ENCODE assay signal across 8 cellular contexts in genomic region chr12:111368684-111369495, GRCh38. TPM values are rescaled to one million over a fixed set of nuclear protein-coding genes. Genes with fewer than 3 reads are reported as not detected.
A peak's percentile ranks its signal among the peaks of the same experiment; 100 is the strongest.
DNase-seq lines count a peak whose midpoint lies in the region; ATAC-seq and TF ChIP-seq lines count a peak whose summit lies in the region.

Gene PHETA1, minus strand, starts transcription at chr12:111369095. Its CDS starts 5,668 bp downstream, at chr12:111363427.

- TSS peak; percentile 54 for BruUV-seq in Caco-2 (replicated peaks; lab: Mats Ljungman, UMichigan)
- no TSS peak for BruUV-seq in OCI-LY7 (replicated peaks; lab: Mats Ljungman, UMichigan)

- no peaks in the 10 kb centered on the region for H3K27me3 Mint-ChIP-seq in Caco-2 (ENCODE audit: insufficient read depth, unreplicated experiment)
- peaks cover 5% of the 10 kb centered on the region for H3K27me3 Mint-ChIP-seq in activated T-cell treated with anti-CD3 and anti-CD28 coated beads, Interleukin-2, amount 50 U/mL, for 24 hours

- peak within 1 kb of the TSS; percentile 83 for H3K4me2 ChIP-seq in OCI-LY7 (ENCODE audit: low read length)

- ATAC-seq in GM21423 (IDR thresholded peaks at IDR 0.05; ENCODE audit: unreplicated experiment) (peak; percentile 93), esophagus mucosa (peak; percentile 93)

- peak within 1 kb of the TSS; percentile 33 for H3K27ac Mint-ChIP-seq in Caco-2 (ENCODE audit: unreplicated experiment)
- no peak within 1 kb of the TSS for H3K27ac Mint-ChIP-seq in activated T-cell treated with anti-CD3 and anti-CD28 coated beads, Interleukin-2, amount 50 U/mL, for 24 hours

- CTCF ChIA-PET in Caco-2 (lab: Charles Lee) = interaction anchor here (1.2 to 2.0 kb wide), 2 partner anchors 28 kb away, joined by 5 to 9 read pairs; no protein-coding TSS in a partner anchor
- CTCF ChIA-PET in OCI-LY7 (lab: Charles Lee; ENCODE audit: unreplicated experiment) = no interaction called here

- H3K9ac ChIP-seq in HUES48 (ENCODE audit: low read depth, low read length) (peak within 1 kb of the TSS; percentile 49; the same call in 1 of the 2 replicates), mucosa of stomach (ENCODE audit: low read length) (peak within 1 kb of the TSS; percentile 86)

- no peaks in the 10 kb centered on the region for H4K20me1 ChIP-seq in OCI-LY7 (ENCODE audit: insufficient read depth, low read length)

- peaks cover 12% of the 10 kb centered on the region for H3K4me1 ChIP-seq in Caco-2
- H3K4me1 ChIP-seq in HUES48 (ENCODE audit: control insufficient read depth, insufficient read depth, low read length) = no peaks in the 10 kb centered on the region
- peaks cover 12% of the 10 kb centered on the region for H3K4me1 ChIP-seq in OCI-LY7 (ENCODE audit: insufficient read depth, low read length, poor library complexity, severe bottlenecking)
- H3K4me1 ChIP-seq in mucosa of stomach (ENCODE audit: control insufficient read depth, insufficient read depth, low read length) = peaks cover 34% of the 10 kb centered on the region

- H3K9me3 ChIP-seq in Caco-2 (no peaks in the 10 kb centered on the region), HUES48 (ENCODE audit: control insufficient read depth, insufficient read depth, low read length) (no peaks in the 10 kb centered on the region), OCI-LY7 (ENCODE audit: low read length) (no peaks in the 10 kb centered on the region), mucosa of stomach (ENCODE audit: control insufficient read depth, low read length) (no peaks in the 10 kb centered on the region)

- POLR2A ChIA-PET in Caco-2 (lab: Charles Lee) (no interaction called here), OCI-LY7 (lab: Charles Lee) (interaction anchor here (0.5 to 1.6 kb wide), 3 partner anchors 14 to 390 kb away, joined by 3 to 5 read pairs (median 3); no protein-coding TSS in a partner anchor)

- peak within 1 kb of the TSS; percentile 77 for H3K4me3 Mint-ChIP-seq in Caco-2 (ENCODE audit: unreplicated experiment)
- H3K4me3 Mint-ChIP-seq in activated T-cell treated with anti-CD3 and anti-CD28 coated beads, Interleukin-2, amount 50 U/mL, for 24 hours = peak within 1 kb of the TSS; percentile 75

- H3K9me3 Mint-ChIP-seq in Caco-2 (ENCODE audit: unreplicated experiment) = no peaks in the 10 kb centered on the region
- no peaks in the 10 kb centered on the region for H3K9me3 Mint-ChIP-seq in activated T-cell treated with anti-CD3 and anti-CD28 coated beads, Interleukin-2, amount 50 U/mL, for 24 hours

- H3K27me3 ChIP-seq in Caco-2 (replicated peaks; ENCODE audit: control insufficient read depth, insufficient read depth, low read length) (no peaks in the 10 kb centered on the region), HUES48 (ENCODE audit: control insufficient read depth, insufficient read depth, low read length) (peaks cover 12% of the 10 kb centered on the region), mucosa of stomach (ENCODE audit: control insufficient read depth, insufficient read depth, low read length) (no peaks in the 10 kb centered on the region)

- DNase-seq in Caco-2 (peak; percentile 92 to 94), OCI-LY7 (ENCODE audit: low spot score) (peak; percentile 80)
- DNase-seq in activated T-cell treated with anti-CD3 and anti-CD28 coated beads, Interleukin-2, amount 50 U/mL, for 24 hours = peak; percentile 88
- peak; percentile 78 for DNase-seq in stimulated activated CD8-positive, alpha-beta memory T cell treated with anti-CD3 and anti-CD28 coated beads, Interleukin-4, amount 100 ng/mL, for 24 hours (ENCODE audit: low read depth)

- peak within 1 kb of the TSS; percentile 50 for H3K4me3 ChIP-seq in Caco-2 (ENCODE audit: low read depth, low read length)
- H3K4me3 ChIP-seq in HUES48 (ENCODE audit: low read depth, low read length) = peak within 1 kb of the TSS; percentile 86
- peak within 1 kb of the TSS; percentile 72 for H3K4me3 ChIP-seq in OCI-LY7 (ENCODE audit: low read depth, low read length, poor library complexity, severe bottlenecking)
- H3K4me3 ChIP-seq in mucosa of stomach (ENCODE audit: low read length) = peak within 1 kb of the TSS; percentile 63

- intact Hi-C loops in Caco-2 (cut with micrococcal nuclease; ENCODE audit: unreplicated experiment) (no loop called here), OCI-LY7 (cut with micrococcal nuclease; ENCODE audit: unreplicated experiment) (no loop called here)

- peak within 1 kb of the TSS; percentile 93 for H2AFZ ChIP-seq in OCI-LY7 (ENCODE audit: low read length)

- H3K27ac ChIP-seq in HUES48 (ENCODE audit: low read depth, low read length) (no peak within 1 kb of the TSS), OCI-LY7 (ENCODE audit: low read depth, low read length, poor library complexity, severe bottlenecking) (no peak within 1 kb of the TSS)

- H3K79me2 ChIP-seq in OCI-LY7 (ENCODE audit: insufficient read depth, low read depth, low read length) = no peaks in the 10 kb centered on the region

- TF ChIP-seq CTCF in Caco-2 (IDR thresholded peaks at IDR 0.05; ENCODE audit: insufficient read depth in 1 of 2, low read depth in 1 of 2, low read length in 1 of 2, severe bottlenecking in 1 of 2, unreplicated experiment in 1 of 2) (no peak), OCI-LY7 (conservative IDR thresholded peaks at IDR 0.05; ENCODE audit: low read length) (no peak)

- no peaks in the 10 kb centered on the region for H3K9me2 ChIP-seq in OCI-LY7 (ENCODE audit: insufficient read depth, low read length)

- H3K4me1 Mint-ChIP-seq in Caco-2 (ENCODE audit: low read depth, unreplicated experiment) = peaks cover 6% of the 10 kb centered on the region
- H3K4me1 Mint-ChIP-seq in activated T-cell treated with anti-CD3 and anti-CD28 coated beads, Interleukin-2, amount 50 U/mL, for 24 hours (ENCODE audit: low read depth) = peaks cover 23% of the 10 kb centered on the region

- H3K36me3 Mint-ChIP-seq in Caco-2 (ENCODE audit: insufficient read depth, unreplicated experiment) = peaks cover 19% of the 10 kb centered on the region
- no peaks in the 10 kb centered on the region for H3K36me3 Mint-ChIP-seq in activated T-cell treated with anti-CD3 and anti-CD28 coated beads, Interleukin-2, amount 50 U/mL, for 24 hours (ENCODE audit: low read depth)

- H3K36me3 ChIP-seq in Caco-2 (ENCODE audit: control insufficient read depth, insufficient read depth, low read length) (no peaks in the 10 kb centered on the region), HUES48 (ENCODE audit: control insufficient read depth, insufficient read depth, low read length) (peaks cover 3% of the 10 kb centered on the region; the same call in 1 of the 2 replicates), OCI-LY7 (ENCODE audit: insufficient read depth, low read length) (no peaks in the 10 kb centered on the region), mucosa of stomach (ENCODE audit: control insufficient read depth, insufficient read depth, low read length) (no peaks in the 10 kb centered on the region)

RNA-seq across cellular contexts. Expression of gene PHETA1, which starts in this region (rescaled TPM):
- total RNA-seq in Caco-2 (2022) (14.9 and 17.2 TPM in 2 replicates), OCI-LY7 (2022) (2.7 TPM in 2 replicates), esophagus mucosa (9.2 TPM)
- 0.70 and 0.73 TPM in 2 replicates for total RNA-seq in OCI-LY7 (2014; rRNA removed; shearing (Covaris generic))
